In the genomic region with DNA sequence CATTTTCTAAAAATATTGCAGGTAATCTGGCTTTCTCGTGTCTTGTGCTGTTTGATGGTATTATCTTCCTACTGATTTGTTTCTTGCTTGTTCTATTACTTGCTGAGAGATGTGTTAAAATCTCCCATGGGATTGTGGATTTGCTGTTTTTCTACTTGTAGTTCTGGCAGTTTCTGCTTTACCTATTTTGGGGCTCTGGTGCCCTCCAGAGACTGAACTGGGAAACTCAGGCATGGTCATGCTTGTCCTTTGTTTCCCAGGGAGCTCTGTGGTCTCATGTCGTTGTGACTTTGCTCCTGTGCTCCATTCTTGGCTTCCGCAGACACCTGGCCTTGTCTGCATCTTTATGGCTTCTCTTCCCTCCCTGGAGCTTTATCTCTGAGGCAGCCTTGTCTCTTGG, we compare ENCODE assay signal across 9 cellular contexts. TPM values are rescaled to one million over a fixed set of nuclear protein-coding genes. Genes with fewer than 3 reads are reported as not detected.
A peak's percentile ranks its signal among the peaks of the same experiment; 100 is the strongest.
DNase-seq lines count a peak whose midpoint lies in the region; ATAC-seq and TF ChIP-seq lines count a peak whose summit lies in the region.
"Had no signal": no experiment of that assay in that cellular context is flagged by ENCODE, and none has a peak within 500 bp of the region (broad histone marks: within the 10 kb centered on the region; RNA-seq: fewer than 3 reads in every experiment).

No MANE protein-coding gene starts in this region.

- TF ChIP-seq CTCF in GM12875 (IDR thresholded peaks at IDR 0.05; ENCODE audit: borderline replicate concordance, insufficient read depth, low read depth, low read length) (peak; percentile 50; the same call in 1 of the 2 replicates), PC-9 (conservative IDR thresholded peaks at IDR 0.05) (peak; percentile 68), nephron (IDR thresholded peaks at IDR 0.05; ENCODE audit: unreplicated experiment in 3 of 3) (peak; percentile 57 to 67 (median 58))

- no peak overlapping the region for H2AFZ ChIP-seq in PC-9

- H3K27ac ChIP-seq in BLaER1, result peak overlapping the region; percentile 39; the same call in 1 of the 2 replicates
- H3K27ac ChIP-seq in PC-9, result no peak overlapping the region
- H3K27ac ChIP-seq: skin epidermis had no signal

- H3K4me1 ChIP-seq in BLaER1, result peaks cover 61% of the 10 kb centered on the region
- no peaks in the 10 kb centered on the region for H3K4me1 ChIP-seq in PC-9 (replicated peaks; ENCODE audit: insufficient read depth)

- H3K4me3 Mint-ChIP-seq in nephron, result no peak overlapping the region

- H3K9me2 ChIP-seq in PC-9 (ENCODE audit: insufficient read depth), result no peaks in the 10 kb centered on the region

- ATAC-seq in HG03139 (IDR thresholded peaks at IDR 0.05; ENCODE audit: unreplicated experiment) (no peak), HG03025 (IDR thresholded peaks at IDR 0.05; ENCODE audit: low FRiP score, unreplicated experiment) (no peak)

- peak overlapping the region in 2 of 3 experiments; percentile 3 to 39 for H3K27ac Mint-ChIP-seq in nephron

- no peaks in the 10 kb centered on the region for H3K27me3 Mint-ChIP-seq in nephron (ENCODE audit: low read depth)

- peaks cover 13% of the 10 kb centered on the region for H3F3A ChIP-seq in PC-9 (ENCODE audit: insufficient read depth, low read depth)

- H3K4me3 ChIP-seq in BLaER1, result no peak overlapping the region
- no peak overlapping the region for H3K4me3 ChIP-seq in GM12875 (ENCODE audit: low read depth, low read length)
- no peak overlapping the region for H3K4me3 ChIP-seq in PC-9
- H3K4me3 ChIP-seq: skin epidermis had no signal

- intact Hi-C loops in PC-9 (cut with micrococcal nuclease; ENCODE audit: unreplicated experiment), result loop anchor here (5.0 kb wide), 1 partner anchor 277 kb away; no protein-coding TSS in a partner anchor

- POLR2A ChIA-PET in PC-9 (lab: Charles Lee; ENCODE audit: unreplicated experiment), result no interaction called here

- H3K4me1 Mint-ChIP-seq in nephron, result peaks cover 5% of the 10 kb centered on the region

- DNase-seq in PC-9 (peak in 1 of 2 experiments; percentile 32), ecto neural progenitor cell (ENCODE audit: low spot score) (peak; percentile 58), NCI-H1092 treated with DMSO at 0.1 percent for 48 hours (lab: John Stamatoyannopoulos, UW) (no peak)

- H3K9ac ChIP-seq in BLaER1, result peak overlapping the region; percentile 17; the same call in 1 of the 2 replicates

- peaks cover 37% of the 10 kb centered on the region for H3K36me3 Mint-ChIP-seq in nephron (ENCODE audit: low read depth)

- H3K36me3 ChIP-seq in BLaER1, result peaks cover 88% of the 10 kb centered on the region
- peaks cover 10% of the 10 kb centered on the region for H3K36me3 ChIP-seq in PC-9 (ENCODE audit: low read depth)

- H3K9me3 ChIP-seq in BLaER1 (no peaks in the 10 kb centered on the region), PC-9 (ENCODE audit: insufficient read depth, low read depth) (no peaks in the 10 kb centered on the region)

- no peaks in the 10 kb centered on the region for H3K27me3 ChIP-seq in BLaER1
- H3K27me3 ChIP-seq in PC-9 (ENCODE audit: insufficient read depth, low read depth), result no peaks in the 10 kb centered on the region

- no TSS peak for BruUV-seq in PC-9 (replicated peaks; lab: Mats Ljungman, UMichigan)

- H4K20me1 ChIP-seq in BLaER1 (peaks cover 100% of the 10 kb centered on the region), PC-9 (ENCODE audit: insufficient read depth) (peaks cover 14% of the 10 kb centered on the region)

- H3K4me2 ChIP-seq in BLaER1 (peak overlapping the region; percentile 68), PC-9 (no peak overlapping the region)

- CTCF ChIA-PET in PC-9 (lab: Charles Lee), result interaction anchor here (0.5 kb wide), 1 partner anchor 143 kb away, joined by 7 read pairs; no protein-coding TSS in a partner anchor

- peaks cover 35% of the 10 kb centered on the region for H3K79me2 ChIP-seq in PC-9 (ENCODE audit: low read depth)

- no peaks in the 10 kb centered on the region for H3K9me3 Mint-ChIP-seq in nephron

RNA-seq across cellular contexts. Expression of a gene that starts 39.5 kb away (rescaled TPM):
- 176 and 186 TPM in 2 replicates for total RNA-seq in PC-9 (2021)

RNA-seq across cellular contexts. Expression of a gene that starts 54.7 kb away (rescaled TPM):
- total RNA-seq in PC-9 (2021), result 44.5 and 58.9 TPM in 2 replicates
